In the genomic region with DNA sequence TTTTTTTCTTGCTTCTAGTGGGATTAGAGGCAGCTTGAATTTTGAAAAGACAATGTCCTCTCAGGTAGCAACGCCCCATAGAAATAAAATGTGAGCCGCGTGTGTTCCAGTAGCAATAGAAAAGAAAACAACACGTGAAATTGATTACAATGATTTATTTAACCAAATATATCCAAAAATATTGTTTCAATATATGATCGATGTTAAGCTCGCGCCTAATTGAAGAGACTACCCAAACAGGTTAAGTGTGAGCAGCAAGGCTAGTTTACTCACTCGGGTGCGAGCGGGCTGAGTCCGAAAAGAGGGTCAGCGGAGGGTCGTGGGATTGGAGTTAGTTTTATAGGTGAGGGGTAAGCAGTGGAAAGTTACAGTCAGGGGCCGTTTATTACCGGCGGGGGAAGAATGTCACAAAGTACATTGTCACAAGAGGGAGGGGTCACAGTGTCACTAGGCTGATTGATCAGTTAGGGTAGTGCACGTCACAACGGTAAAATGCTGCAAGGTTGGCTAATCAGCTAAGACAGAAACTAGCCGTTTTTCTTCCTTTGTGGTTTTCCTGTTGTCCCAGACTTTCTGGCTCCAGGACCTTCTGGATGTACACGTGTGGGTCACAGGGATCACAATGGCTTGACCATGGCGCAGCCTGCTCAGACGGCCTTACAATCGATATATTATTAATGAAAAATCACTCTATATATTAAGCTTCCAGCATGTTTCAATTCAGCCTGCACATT, we compare ENCODE assay signal across 1 cellular context.
TF ChIP-seq lines count a peak whose summit lies in the region.

No MANE protein-coding gene starts in this region.

TF ChIP-seq in HepG2, 621 proteins besides CTCF, POLR2A, EP300 and RAD21 (continued from another document):
- TF ChIP-seq, protein P1, sequence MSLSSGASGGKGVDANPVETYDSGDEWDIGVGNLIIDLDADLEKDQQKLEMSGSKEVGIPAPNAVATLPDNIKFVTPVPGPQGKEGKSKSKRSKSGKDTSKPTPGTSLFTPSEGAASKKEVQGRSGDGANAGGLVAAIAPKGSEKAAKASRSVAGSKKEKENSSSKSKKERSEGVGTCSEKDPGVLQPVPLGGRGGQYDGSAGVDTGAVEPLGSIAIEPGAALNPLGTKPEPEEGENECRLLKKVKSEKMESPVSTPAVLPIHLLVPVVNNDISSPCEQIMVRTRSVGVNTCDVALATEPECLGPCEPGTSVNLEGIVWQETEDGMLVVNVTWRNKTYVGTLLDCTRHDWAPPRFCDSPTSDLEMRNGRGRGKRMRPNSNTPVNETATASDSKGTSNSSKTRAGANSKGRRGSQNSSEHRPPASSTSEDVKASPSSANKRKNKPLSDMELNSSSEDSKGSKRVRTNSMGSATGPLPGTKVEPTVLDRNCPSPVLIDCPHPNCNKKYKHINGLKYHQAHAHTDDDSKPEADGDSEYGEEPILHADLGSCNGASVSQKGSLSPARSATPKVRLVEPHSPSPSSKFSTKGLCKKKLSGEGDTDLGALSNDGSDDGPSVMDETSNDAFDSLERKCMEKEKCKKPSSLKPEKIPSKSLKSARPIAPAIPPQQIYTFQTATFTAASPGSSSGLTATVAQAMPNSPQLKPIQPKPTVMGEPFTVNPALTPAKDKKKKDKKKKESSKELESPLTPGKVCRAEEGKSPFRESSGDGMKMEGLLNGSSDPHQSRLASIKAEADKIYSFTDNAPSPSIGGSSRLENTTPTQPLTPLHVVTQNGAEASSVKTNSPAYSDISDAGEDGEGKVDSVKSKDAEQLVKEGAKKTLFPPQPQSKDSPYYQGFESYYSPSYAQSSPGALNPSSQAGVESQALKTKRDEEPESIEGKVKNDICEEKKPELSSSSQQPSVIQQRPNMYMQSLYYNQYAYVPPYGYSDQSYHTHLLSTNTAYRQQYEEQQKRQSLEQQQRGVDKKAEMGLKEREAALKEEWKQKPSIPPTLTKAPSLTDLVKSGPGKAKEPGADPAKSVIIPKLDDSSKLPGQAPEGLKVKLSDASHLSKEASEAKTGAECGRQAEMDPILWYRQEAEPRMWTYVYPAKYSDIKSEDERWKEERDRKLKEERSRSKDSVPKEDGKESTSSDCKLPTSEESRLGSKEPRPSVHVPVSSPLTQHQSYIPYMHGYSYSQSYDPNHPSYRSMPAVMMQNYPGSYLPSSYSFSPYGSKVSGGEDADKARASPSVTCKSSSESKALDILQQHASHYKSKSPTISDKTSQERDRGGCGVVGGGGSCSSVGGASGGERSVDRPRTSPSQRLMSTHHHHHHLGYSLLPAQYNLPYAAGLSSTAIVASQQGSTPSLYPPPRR (CRISPR knock-in tag; IDR thresholded peaks at IDR 0.05; ENCODE audit: borderline replicate concordance), result peak; percentile 26; the same call in 1 of the 2 replicates
- TF ChIP-seq, protein P2, sequence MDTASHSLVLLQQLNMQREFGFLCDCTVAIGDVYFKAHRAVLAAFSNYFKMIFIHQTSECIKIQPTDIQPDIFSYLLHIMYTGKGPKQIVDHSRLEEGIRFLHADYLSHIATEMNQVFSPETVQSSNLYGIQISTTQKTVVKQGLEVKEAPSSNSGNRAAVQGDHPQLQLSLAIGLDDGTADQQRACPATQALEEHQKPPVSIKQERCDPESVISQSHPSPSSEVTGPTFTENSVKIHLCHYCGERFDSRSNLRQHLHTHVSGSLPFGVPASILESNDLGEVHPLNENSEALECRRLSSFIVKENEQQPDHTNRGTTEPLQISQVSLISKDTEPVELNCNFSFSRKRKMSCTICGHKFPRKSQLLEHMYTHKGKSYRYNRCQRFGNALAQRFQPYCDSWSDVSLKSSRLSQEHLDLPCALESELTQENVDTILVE (CRISPR knock-in tag; IDR thresholded peaks at IDR 0.05), result no peak
- TF ChIP-seq JUN (CRISPR knock-in tag; IDR thresholded peaks at IDR 0.05) (no peak), FOXM1 (CRISPR knock-in tag; IDR thresholded peaks at IDR 0.05) (no peak)
